Comparison of ENCODE assay signal across 14 cellular contexts in genomic region chr4:104727643-104728042, GRCh38.
"Had no signal": no experiment of that assay in that cellular context is flagged by ENCODE, and none has a peak within 500 bp of the region (broad histone marks: within the 10 kb centered on the region; RNA-seq: fewer than 3 reads in every experiment).

No MANE protein-coding gene starts in this region.

- H3K4me3 ChIP-seq: heart right ventricle, right atrium auricular region had no signal

- DNase-seq: central memory CD4-positive, alpha-beta T cell; erythroblast; heart right ventricle; immature natural killer cell; kidney; left cardiac atrium; left ventricle myocardium superior; natural killer cell; small intestine; stimulated activated CD4-positive, alpha-beta T cell treated with anti-CD3 and anti-CD28 coated beads, Interleukin-12 subunit alpha, Interleukin-12 subunit beta, amount 100 ng/mL, for 4 hours; stimulated activated CD4-positive, alpha-beta T cell treated with anti-CD3 and anti-CD28 coated beads, Interleukin-2, amount 100 ng/mL, for 48 hours; stimulated activated naive CD4-positive, alpha-beta T cell treated with Interleukin-2 at 50 U/mL for 16 hours had no signal

- H3K27ac ChIP-seq: heart right ventricle, right atrium auricular region had no signal

- H3K4me1 ChIP-seq: right atrium auricular region had no signal

- FAIRE-seq: frontal cortex, kidney, small intestine had no signal

- ATAC-seq: heart right ventricle, left ventricle myocardium superior, natural killer cell had no signal

- H3K27me3 ChIP-seq: heart right ventricle, right atrium auricular region had no signal

- H3K36me3 ChIP-seq: heart right ventricle, right atrium auricular region had no signal

- H3K9me3 ChIP-seq: heart right ventricle, right atrium auricular region had no signal
